ENCODE assay signal across 8 cellular contexts in the genomic region with DNA sequence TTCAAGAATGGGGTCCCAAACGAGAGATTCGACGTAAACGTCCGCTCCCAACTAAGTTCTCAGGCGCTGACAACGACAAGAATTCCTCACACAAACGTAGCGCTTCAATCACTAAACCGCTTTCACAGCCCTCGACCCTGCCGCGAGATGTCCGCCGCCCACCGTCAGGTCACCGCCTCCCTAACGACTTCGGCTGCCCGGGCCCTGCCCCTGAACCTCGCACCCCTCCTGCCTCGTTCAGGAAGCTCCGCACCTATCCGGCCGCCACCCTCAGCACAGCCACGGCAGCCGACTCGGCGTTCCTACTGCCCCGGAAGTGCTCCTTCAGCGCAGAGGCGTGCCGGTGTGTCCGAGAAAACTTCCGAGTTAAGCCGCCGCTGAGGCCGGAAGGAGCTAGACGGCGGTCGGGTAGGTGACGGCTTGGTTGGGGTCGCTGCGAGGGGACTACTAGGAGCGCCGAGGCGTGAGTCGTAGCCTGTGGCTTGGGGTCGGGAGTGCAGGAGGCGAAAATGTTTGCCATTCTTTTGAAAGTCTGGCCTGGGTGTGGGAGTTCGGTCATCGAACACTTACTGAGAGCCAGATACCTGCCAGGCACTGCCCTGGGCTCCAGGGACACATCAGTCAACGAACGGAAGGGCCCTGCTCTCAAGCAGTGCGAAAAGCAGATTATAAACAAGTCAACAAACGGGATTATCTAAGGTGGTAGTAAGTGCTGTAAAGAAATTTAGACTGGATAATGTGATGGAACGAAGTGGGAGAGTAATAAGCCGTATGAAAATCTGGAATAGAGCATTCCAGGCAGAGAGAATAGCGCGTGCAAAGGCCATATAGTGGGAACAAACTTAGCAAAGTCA.
A peak's percentile ranks its signal among the peaks of the same experiment; 100 is the strongest.
DNase-seq lines count a peak whose midpoint lies in the region; ATAC-seq lines count a peak whose summit lies in the region.

Gene FAM114A2, minus strand, starts transcription at position 307 of the 854 bp plus-strand sequence. CDS start 3,957 bp downstream, outside the sequence.
Gene MFAP3, plus strand, starts transcription at position 364 of the 854 bp plus-strand sequence. CDS start 10,756 bp downstream, outside the sequence.

- H3K27me3 Mint-ChIP-seq in central memory CD8-positive, alpha-beta T cell: no peaks in the 10 kb centered on the region

- H3K4me1 Mint-ChIP-seq in central memory CD8-positive, alpha-beta T cell: peaks cover 48% of the 10 kb centered on the region

- H3K27ac Mint-ChIP-seq in central memory CD8-positive, alpha-beta T cell (ENCODE audit: low read depth): peak within 1 kb of the TSS; percentile 97

- ATAC-seq in GM19035 (IDR thresholded peaks at IDR 0.05; ENCODE audit: unreplicated experiment) (peak; percentile 97), HG03342 (IDR thresholded peaks at IDR 0.05; ENCODE audit: unreplicated experiment) (peak; percentile 98)
- ATAC-seq in activated CD4-positive, CD25-positive, alpha-beta regulatory T cell treated with anti-CD3 and anti-CD28 coated beads, Interleukin-2, amount 50 U/mL, for 24 hours: peak; percentile 98 to 99
- ATAC-seq in central memory CD8-positive, alpha-beta T cell (replicated peaks; ENCODE audit: extremely low read depth, poor library complexity, severe bottlenecking): peak; percentile 97

- DNase-seq in AG20443 (ENCODE audit: low spot score) (peak; percentile 97), NCI-H446 treated with DMSO at 0.1 percent for 48 hours (lab: John Stamatoyannopoulos, UW) (peak; percentile 34), islet precursor cell (peak; percentile 98)
- DNase-seq in central memory CD8-positive, alpha-beta T cell (ENCODE audit: low spot score in 2 of 2): peak; percentile 76 to 79
- DNase-seq in stimulated activated CD4-positive, alpha-beta T cell treated with anti-CD3 and anti-CD28 coated beads, Interleukin-12 subunit alpha, Interleukin-12 subunit beta, amount 100 ng/mL, for 4 hours: peak; percentile 84

- H3K9me3 Mint-ChIP-seq in central memory CD8-positive, alpha-beta T cell: no peaks in the 10 kb centered on the region

- peaks cover 12% of the 10 kb centered on the region for H3K36me3 Mint-ChIP-seq in central memory CD8-positive, alpha-beta T cell (ENCODE audit: insufficient read depth)

- H3K4me3 Mint-ChIP-seq in central memory CD8-positive, alpha-beta T cell: peak within 1 kb of the TSS; percentile 95

Comparison
In these comparisons a context has a peak if more than half of its experiments do, and no peak if none do; other contexts are left out.
1. Peak in every context shown above with its lines: DNase-seq and ATAC-seq.
2. DNase-seq: peak in every context shown above with its lines; median percentile 98 in islet precursor cell; 97 in AG20443; 84 in stimulated activated CD4-positive, alpha-beta T cell treated with anti-CD3 and anti-CD28 coated beads, Interleukin-12 subunit alpha, Interleukin-12 subunit beta, amount 100 ng/mL, for 4 hours; 78 in central memory CD8-positive, alpha-beta T cell; 34 in NCI-H446 treated with DMSO at 0.1 percent for 48 hours.